1 cellular context compared by ENCODE assay signal in genomic region chr19:588093-588742, GRCh38.
TF ChIP-seq lines count a peak whose summit lies in the region.

No MANE protein-coding gene starts in this region.

TF ChIP-seq in HEK293, 187 proteins besides CTCF, POLR2A, EP300 and RAD21 (continued from another document):
- TF ChIP-seq HIC1 (tag by site-specific recombination; IDR thresholded peaks at IDR 0.05) (peak; percentile 98), ZNF707 (tag by site-specific recombination; IDR thresholded peaks at IDR 0.05) (no peak), OVOL3 (tag by site-specific recombination; IDR thresholded peaks at IDR 0.05) (no peak), AEBP2 (tag by site-specific recombination; IDR thresholded peaks at IDR 0.05; ENCODE audit: borderline replicate concordance) (no peak), ZNF239 (tag by site-specific recombination; IDR thresholded peaks at IDR 0.05) (no peak), ZNF18 (tag by site-specific recombination; IDR thresholded peaks at IDR 0.05) (no peak), ZNF677 (tag by site-specific recombination; IDR thresholded peaks at IDR 0.05) (no peak), ZNF610 (tag by site-specific recombination; IDR thresholded peaks at IDR 0.05; ENCODE audit: borderline replicate concordance) (0 out of 2 replicates have a peak, but pooled peaks have one; percentile 20), ZNF292 (tag by site-specific recombination; IDR thresholded peaks at IDR 0.05; ENCODE audit: borderline replicate concordance, low read depth) (no peak), ZNF433 (tag by site-specific recombination; IDR thresholded peaks at IDR 0.05; ENCODE audit: low read depth) (no peak), ZNF335 (tag by site-specific recombination; conservative IDR thresholded peaks at IDR 0.05) (peak; percentile 88), ELK4 (IDR thresholded peaks at IDR 0.05; ENCODE audit: borderline replicate concordance, low read depth, low read length) (no peak), SP2 (tag by site-specific recombination; IDR thresholded peaks at IDR 0.05) (peak; percentile 72), ZXDB (tag by site-specific recombination; IDR thresholded peaks at IDR 0.05) (peak; percentile 41), ZNF585B (tag by site-specific recombination; IDR thresholded peaks at IDR 0.05) (no peak), ZNF211 (tag by site-specific recombination; IDR thresholded peaks at IDR 0.05; ENCODE audit: low read depth) (no peak), ZNF658 (tag by site-specific recombination; IDR thresholded peaks at IDR 0.05) (no peak), ZNF629 (tag by site-specific recombination; IDR thresholded peaks at IDR 0.05) (peak; percentile 42), ZNF26 (tag by site-specific recombination; IDR thresholded peaks at IDR 0.05) (no peak), ZNF398 (tag by site-specific recombination; IDR thresholded peaks at IDR 0.05) (peak; percentile 70), ZNF549 (tag by site-specific recombination; IDR thresholded peaks at IDR 0.05) (no peak), ZNF830 (tag by site-specific recombination; IDR thresholded peaks at IDR 0.05; ENCODE audit: low read depth) (no peak), ZNF747 (tag by site-specific recombination; IDR thresholded peaks at IDR 0.05) (no peak), YY2 (tag by site-specific recombination; IDR thresholded peaks at IDR 0.05) (no peak), ZNF132 (tag by site-specific recombination; IDR thresholded peaks at IDR 0.05; ENCODE audit: borderline replicate concordance) (no peak), ZNF341 (tag by site-specific recombination; IDR thresholded peaks at IDR 0.05; ENCODE audit: low read depth) (peak; percentile 40; the same call in 1 of the 2 replicates), ZNF555 (tag by site-specific recombination; conservative IDR thresholded peaks at IDR 0.05) (no peak), ZNF362 (tag by site-specific recombination; IDR thresholded peaks at IDR 0.05) (no peak), ZNF423 (tag by site-specific recombination; IDR thresholded peaks at IDR 0.05) (no peak), ZNF223 (tag by site-specific recombination; IDR thresholded peaks at IDR 0.05) (peak; percentile 40; the same call in 1 of the 2 replicates), ZNF48 (tag by site-specific recombination; IDR thresholded peaks at IDR 0.05) (no peak), PRDM2 (tag by site-specific recombination; IDR thresholded peaks at IDR 0.05; ENCODE audit: borderline replicate concordance) (no peak), ZBTB17 (tag by site-specific recombination; IDR thresholded peaks at IDR 0.05) (no peak), RBAK (tag by site-specific recombination; IDR thresholded peaks at IDR 0.05) (no peak), ZNF529 (tag by site-specific recombination; IDR thresholded peaks at IDR 0.05; ENCODE audit: insufficient replicate concordance) (no peak), OSR2 (tag by site-specific recombination; IDR thresholded peaks at IDR 0.05) (no peak), ZNF654 (tag by site-specific recombination; IDR thresholded peaks at IDR 0.05; ENCODE audit: low read depth) (0 out of 2 replicates have a peak, but pooled peaks have one; percentile 22), ZNF521 (tag by site-specific recombination; IDR thresholded peaks at IDR 0.05) (no peak), ZBTB26 (tag by site-specific recombination; optimal IDR thresholded peaks at IDR 0.05) (peak; percentile 65)
